ENCODE assay signal across 8 cellular contexts in genomic region chr9:98998441-98999151, GRCh38. TPM values are rescaled to one million over a fixed set of nuclear protein-coding genes. Genes with fewer than 3 reads are reported as not detected.
DNase-seq lines count a peak whose midpoint lies in the region; ATAC-seq and TF ChIP-seq lines count a peak whose summit lies in the region.

No MANE protein-coding gene starts in this region.

- ATAC-seq in HG03439 (IDR thresholded peaks at IDR 0.05; ENCODE audit: unreplicated experiment) (peak; percentile 55), sciatic nerve (peak; percentile 90), HG03460 (IDR thresholded peaks at IDR 0.05; ENCODE audit: unreplicated experiment) (no peak)

- peak; percentile 13 for DNase-seq in NCI-H2227 (lab: John Stamatoyannopoulos, UW; ENCODE audit: unreplicated experiment)
- DNase-seq in NCI-H2227 treated with DMSO at 0.1 percent for 48 hours (lab: John Stamatoyannopoulos, UW) = no peak
- DNase-seq in SW480 (ENCODE audit: low spot score) = peak; percentile 48
- DNase-seq in astrocyte of the cerebellum (ENCODE audit: low read depth) = no peak
- DNase-seq in hippocampal formation (lab: John Stamatoyannopoulos, UW) = peak; percentile 25 to 72
- peak; percentile 93 for DNase-seq in sciatic nerve (ENCODE audit: low spot score)

- intact Hi-C loops in sciatic nerve (cut with DNase I) = loop anchor here (5.0 kb wide), 1 partner anchor 136 kb away; no protein-coding TSS in a partner anchor

- no peak overlapping the region for H3K4me3 ChIP-seq in astrocyte of the cerebellum (ENCODE audit: low read depth, low read length)

- peak; percentile 85 for TF ChIP-seq CTCF in astrocyte of the cerebellum (IDR thresholded peaks at IDR 0.05; ENCODE audit: low read depth, low read length, missing control alignments)

- in situ Hi-C loops in astrocyte of the cerebellum (cut with HindIII; ENCODE audit: low sequenced_read_pairs) = loop anchor here (10.0 kb wide), 2 partner anchors 116 to 124 kb away; no protein-coding TSS in a partner anchor

RNA-seq across cellular contexts. Expression of gene COL15A1, which starts 54.9 kb away (rescaled TPM):
- 94.6 TPM for total RNA-seq in sciatic nerve

Comparison
In these comparisons a context has a peak if more than half of its experiments do, and no peak if none do; other contexts are left out.
1. DNase-seq: peak in NCI-H2227 (single experiment), SW480 (single experiment), hippocampal formation (2 of 2) and sciatic nerve (single experiment); none in NCI-H2227 treated with DMSO at 0.1 percent for 48 hours (single experiment) and astrocyte of the cerebellum (single experiment).